26 cellular contexts compared by ENCODE assay signal in genomic region chr5:150577378-150577777, GRCh38.
A peak's percentile ranks its signal among the peaks of the same experiment; 100 is the strongest.
DNase-seq lines count a peak whose midpoint lies in the region; ATAC-seq and TF ChIP-seq lines count a peak whose summit lies in the region.
"Had no signal": no experiment of that assay in that cellular context is flagged by ENCODE, and none has a peak within 500 bp of the region (broad histone marks: within the 10 kb centered on the region; RNA-seq: fewer than 3 reads in every experiment).

No MANE protein-coding gene starts in this region.

- H3K27ac Mint-ChIP-seq in WTC11 (peak overlapping the region; percentile 60; the same call in 1 of the 2 replicates), nephron (peak overlapping the region; percentile 90 to 97 (median 95))
- H3K27ac Mint-ChIP-seq: B cell, CD14-positive monocyte had no signal

- POLR2A ChIA-PET in WTC11 (lab: Charles Lee), result no interaction called here

- H3K4me1 ChIP-seq in upper lobe of right lung, result peaks cover 6% of the 10 kb centered on the region
- H3K4me1 ChIP-seq: HAP-1 had no signal

- H3K4me1 Mint-ChIP-seq in WTC11 (peaks cover 3% of the 10 kb centered on the region), nephron (peaks cover 44% of the 10 kb centered on the region)
- H3K4me1 Mint-ChIP-seq: B cell, IgD-negative memory B cell had no signal

- no peaks in the 10 kb centered on the region for H3K9me3 Mint-ChIP-seq in WTC11
- no peaks in the 10 kb centered on the region for H3K9me3 Mint-ChIP-seq in nephron
- H3K9me3 Mint-ChIP-seq: IgD-negative memory B cell had no signal

- H3K27me3 Mint-ChIP-seq in WTC11 (ENCODE audit: low read depth) (no peaks in the 10 kb centered on the region), nephron (ENCODE audit: low read depth) (peaks cover 6% of the 10 kb centered on the region)

- DNase-seq in Right ventricle myocardium inferior (ENCODE audit: missing footprints), result peak; percentile 45
- no peak for DNase-seq in left ventricle myocardium superior
- no peak for DNase-seq in WTC11 (ENCODE audit: low spot score)
- peak; percentile 25 for DNase-seq in upper lobe of right lung
- no peak for DNase-seq in putamen (ENCODE audit: low spot score)
- DNase-seq in NCI-H2107 treated with DMSO at 0.1 percent for 48 hours (lab: John Stamatoyannopoulos, UW; ENCODE audit: unreplicated experiment), result no peak
- DNase-seq: DMS79 treated with DMSO at 0.1 percent for 48 hours; GM23248; Karpas-422; MV-4-11; NCI-H1105 treated with DMSO at 0.1 percent for 48 hours; NCI-H2029 treated with DMSO at 0.1 percent for 48 hours; NCI-H2171; NCI-H345; NCI-H524; NCI-H774; NK-92 treated with Interleukin-12 subunit alpha and Interleukin-12 subunit beta, amount 100 ng/mL, for 24 hours had no signal

- no peaks in the 10 kb centered on the region for H3K36me3 Mint-ChIP-seq in WTC11
- H3K36me3 Mint-ChIP-seq in nephron (ENCODE audit: low read depth), result no peaks in the 10 kb centered on the region
- H3K36me3 Mint-ChIP-seq: CD14-positive monocyte, IgD-negative memory B cell had no signal

- TF ChIP-seq CTCF in WTC11 (IDR thresholded peaks at IDR 0.05), result no peak
- TF ChIP-seq CTCF in nephron (IDR thresholded peaks at IDR 0.05; ENCODE audit: unreplicated experiment in 3 of 3), result no peak
- TF ChIP-seq CTCF in upper lobe of right lung (IDR thresholded peaks at IDR 0.05), result no peak

- intact Hi-C loops in Right ventricle myocardium inferior (cut with DNase I), result no loop called here
- intact Hi-C loops in left ventricle myocardium superior (cut with micrococcal nuclease), result no loop called here
- intact Hi-C loops in upper lobe of right lung (cut with DNase I), result no loop called here

- no peaks in the 10 kb centered on the region for H3K9me3 ChIP-seq in upper lobe of right lung
- H3K9me3 ChIP-seq: HAP-1 had no signal

- no peak overlapping the region for H3K4me3 Mint-ChIP-seq in WTC11
- no peak overlapping the region for H3K4me3 Mint-ChIP-seq in nephron
- H3K4me3 Mint-ChIP-seq: B cell, CD14-positive monocyte, IgD-negative memory B cell had no signal

- H3K27ac ChIP-seq in upper lobe of right lung, result no peak overlapping the region
- H3K27ac ChIP-seq: GM23248, RWPE1 had no signal

- ATAC-seq in Right ventricle myocardium inferior, result no peak
- no peak for ATAC-seq in left ventricle myocardium superior
- ATAC-seq in WTC11, result no peak
- ATAC-seq in upper lobe of right lung, result no peak
- no peak for ATAC-seq in HG02678 (IDR thresholded peaks at IDR 0.05; ENCODE audit: unreplicated experiment)
- ATAC-seq: GM12878, SK-N-SH treated with all-trans-retinoic acid at 6 μM for 48 hours had no signal

- H3K4me3 ChIP-seq in upper lobe of right lung, result no peak overlapping the region
- H3K4me3 ChIP-seq: GM12878, GM23248, HAP-1 had no signal

- CTCF ChIA-PET in WTC11 (lab: Charles Lee), result interaction anchor here (1.5 kb wide), 1 partner anchor 16 kb away, joined by 4 read pairs; no protein-coding TSS in a partner anchor

- H3K27me3 ChIP-seq in upper lobe of right lung, result no peaks in the 10 kb centered on the region

- no peaks in the 10 kb centered on the region for H3K36me3 ChIP-seq in upper lobe of right lung
- H3K36me3 ChIP-seq: HAP-1 had no signal

TF ChIP-seq in WTC11, 78 proteins besides CTCF, POLR2A, EP300 and RAD21:
- no peak for TF ChIP-seq TCF7 (CRISPR knock-in tag; IDR thresholded peaks at IDR 0.05; ENCODE audit: low read depth)
- TF ChIP-seq KAT7 (CRISPR knock-in tag; IDR thresholded peaks at IDR 0.05; ENCODE audit: borderline replicate concordance), result no peak
- TF ChIP-seq IRF2 (CRISPR knock-in tag; IDR thresholded peaks at IDR 0.05; ENCODE audit: borderline replicate concordance, low read depth), result no peak
- no peak for TF ChIP-seq MYBL2 (CRISPR knock-in tag; IDR thresholded peaks at IDR 0.05)
- TF ChIP-seq ZNF396 (CRISPR knock-in tag; IDR thresholded peaks at IDR 0.05; ENCODE audit: borderline replicate concordance), result no peak
- no peak for TF ChIP-seq ZNF138 (CRISPR knock-in tag; conservative IDR thresholded peaks at IDR 0.05)
- no peak for TF ChIP-seq NFYB (CRISPR knock-in tag; conservative IDR thresholded peaks at IDR 0.05; ENCODE audit: low read depth)
- TF ChIP-seq FOXP1 (CRISPR knock-in tag; IDR thresholded peaks at IDR 0.05; ENCODE audit: borderline replicate concordance), result no peak
- TF ChIP-seq TEAD4 (CRISPR knock-in tag; IDR thresholded peaks at IDR 0.05), result no peak
- TF ChIP-seq ZNF317 (CRISPR knock-in tag; IDR thresholded peaks at IDR 0.05; ENCODE audit: borderline replicate concordance, low read depth), result no peak
- TF ChIP-seq, protein P1, sequence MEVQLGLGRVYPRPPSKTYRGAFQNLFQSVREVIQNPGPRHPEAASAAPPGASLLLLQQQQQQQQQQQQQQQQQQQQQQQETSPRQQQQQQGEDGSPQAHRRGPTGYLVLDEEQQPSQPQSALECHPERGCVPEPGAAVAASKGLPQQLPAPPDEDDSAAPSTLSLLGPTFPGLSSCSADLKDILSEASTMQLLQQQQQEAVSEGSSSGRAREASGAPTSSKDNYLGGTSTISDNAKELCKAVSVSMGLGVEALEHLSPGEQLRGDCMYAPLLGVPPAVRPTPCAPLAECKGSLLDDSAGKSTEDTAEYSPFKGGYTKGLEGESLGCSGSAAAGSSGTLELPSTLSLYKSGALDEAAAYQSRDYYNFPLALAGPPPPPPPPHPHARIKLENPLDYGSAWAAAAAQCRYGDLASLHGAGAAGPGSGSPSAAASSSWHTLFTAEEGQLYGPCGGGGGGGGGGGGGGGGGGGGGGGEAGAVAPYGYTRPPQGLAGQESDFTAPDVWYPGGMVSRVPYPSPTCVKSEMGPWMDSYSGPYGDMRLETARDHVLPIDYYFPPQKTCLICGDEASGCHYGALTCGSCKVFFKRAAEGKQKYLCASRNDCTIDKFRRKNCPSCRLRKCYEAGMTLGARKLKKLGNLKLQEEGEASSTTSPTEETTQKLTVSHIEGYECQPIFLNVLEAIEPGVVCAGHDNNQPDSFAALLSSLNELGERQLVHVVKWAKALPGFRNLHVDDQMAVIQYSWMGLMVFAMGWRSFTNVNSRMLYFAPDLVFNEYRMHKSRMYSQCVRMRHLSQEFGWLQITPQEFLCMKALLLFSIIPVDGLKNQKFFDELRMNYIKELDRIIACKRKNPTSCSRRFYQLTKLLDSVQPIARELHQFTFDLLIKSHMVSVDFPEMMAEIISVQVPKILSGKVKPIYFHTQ (CRISPR knock-in tag; IDR thresholded peaks at IDR 0.05), result no peak
- no peak for TF ChIP-seq AFF4 (CRISPR knock-in tag; IDR thresholded peaks at IDR 0.05; ENCODE audit: borderline replicate concordance)
- TF ChIP-seq NR1H2 (CRISPR knock-in tag; IDR thresholded peaks at IDR 0.05), result no peak
- TF ChIP-seq ZNF512 (CRISPR knock-in tag; IDR thresholded peaks at IDR 0.05; ENCODE audit: borderline replicate concordance), result no peak

Comparison
In these comparisons a context has a peak if more than half of its experiments do, and no peak if none do; other contexts are left out.
1. DNase-seq: peak in Right ventricle myocardium inferior (single experiment) and upper lobe of right lung (single experiment); none in left ventricle myocardium superior (single experiment), WTC11 (single experiment), putamen (single experiment) and NCI-H2107 treated with DMSO at 0.1 percent for 48 hours (single experiment).